ENCODE assay signal across 12 cellular contexts in genomic region chr7:39357648-39358047, GRCh38.
DNase-seq lines count a peak whose midpoint lies in the region; ATAC-seq, FAIRE-seq and TF ChIP-seq lines count a peak whose summit lies in the region.
"Had no signal": no experiment of that assay in that cellular context is flagged by ENCODE, and none has a peak within 500 bp of the region (broad histone marks: within the 10 kb centered on the region; RNA-seq: fewer than 3 reads in every experiment).

No MANE protein-coding gene starts in this region.

- ATAC-seq in HG03469 (IDR thresholded peaks at IDR 0.05; ENCODE audit: unreplicated experiment) = no peak
- no peak for ATAC-seq in GM18502 (IDR thresholded peaks at IDR 0.05; ENCODE audit: poor library complexity, unreplicated experiment)
- ATAC-seq: naive thymus-derived CD4-positive, alpha-beta T cell had no signal

- TF ChIP-seq CTCF in GM12875 (IDR thresholded peaks at IDR 0.05; ENCODE audit: borderline replicate concordance, insufficient read depth, low read depth, low read length) (peak; percentile 43; the same call in 1 of the 2 replicates), SU-DHL-6 (IDR thresholded peaks at IDR 0.05; ENCODE audit: insufficient read depth, low read length, poor library complexity, severe bottlenecking) (peak; percentile 26), keratinocyte (optimal IDR thresholded peaks at IDR 0.05 in 1 of 3, IDR thresholded peaks at IDR 0.05 in 1 of 3, conservative IDR thresholded peaks at IDR 0.05 in 1 of 3; ENCODE audit: extremely low read depth in 1 of 3, insufficient read depth in 2 of 3, low read length in 3 of 3) (peak; percentile 10 to 23 (median 16))

- DNase-seq in COR-L47 (lab: John Stamatoyannopoulos, UW) (peak; percentile 0), keratinocyte (ENCODE audit: low read depth, low spot score) (no peak), SKM-1 (lab: John Stamatoyannopoulos, UW; ENCODE audit: unreplicated experiment) (no peak), hippocampal formation (lab: John Stamatoyannopoulos, UW) (no peak)
- DNase-seq: naive thymus-derived CD4-positive, alpha-beta T cell; NCI-H510A; T-helper 9 cell had no signal

- no peaks in the 10 kb centered on the region for H3K4me1 ChIP-seq in keratinocyte (ENCODE audit: control insufficient read depth, extremely low read depth, insufficient read depth, low read length)

- H3K36me3 ChIP-seq in SU-DHL-6 (ENCODE audit: low read length) (no peaks in the 10 kb centered on the region), keratinocyte (ENCODE audit: control insufficient read depth in 2 of 2, extremely low read depth in 1 of 2, insufficient read depth in 2 of 2, low read length in 2 of 2) (no peaks in the 10 kb centered on the region)

- H3K27me3 ChIP-seq in SU-DHL-6 (ENCODE audit: low read length) (no peaks in the 10 kb centered on the region), keratinocyte (ENCODE audit: control insufficient read depth, extremely low read depth, insufficient read depth, low read length) (peaks cover 4% of the 10 kb centered on the region)

- dilution Hi-C loops in keratinocyte (cut with MboI; ENCODE audit: extremely low pct_ligation_motif_present, low sequenced_read_pairs) = no loop called here

- H3K4me2 ChIP-seq in SU-DHL-6 (ENCODE audit: low read depth, low read length, poor library complexity, severe bottlenecking) (no peak overlapping the region), keratinocyte (ENCODE audit: control insufficient read depth, extremely low read depth, insufficient read depth, low read depth, low read length) (no peak overlapping the region)

- H3K79me2 ChIP-seq in SU-DHL-6 (ENCODE audit: insufficient read depth, low read length) (no peaks in the 10 kb centered on the region), keratinocyte (ENCODE audit: control insufficient read depth, insufficient read depth, low read length) (no peaks in the 10 kb centered on the region)

- H2AFZ ChIP-seq in SU-DHL-6 (ENCODE audit: low read depth, low read length, severe bottlenecking) (no peak overlapping the region), keratinocyte (ENCODE audit: control insufficient read depth, low read length) (no peak overlapping the region)

- H3K27ac ChIP-seq in SU-DHL-6 (ENCODE audit: low read depth, low read length) (no peak overlapping the region), keratinocyte (ENCODE audit: control insufficient read depth, insufficient read depth, low read length) (no peak overlapping the region)

- H4K20me1 ChIP-seq in SU-DHL-6 (ENCODE audit: low read depth, low read length) (no peaks in the 10 kb centered on the region), keratinocyte (ENCODE audit: control insufficient read depth, extremely low read depth, insufficient read depth, low read length) (no peaks in the 10 kb centered on the region)

- H3K9me2 ChIP-seq in SU-DHL-6 (replicated peaks; ENCODE audit: insufficient read depth, low read length) = no peaks in the 10 kb centered on the region

- H3K4me3 ChIP-seq in GM12875 (ENCODE audit: low read depth, low read length) (no peak overlapping the region), SU-DHL-6 (ENCODE audit: insufficient read depth, low read length, poor library complexity, severe bottlenecking) (no peak overlapping the region), keratinocyte (ENCODE audit: control insufficient read depth in 2 of 3, extremely low read depth in 1 of 3, insufficient read depth in 2 of 3, low read depth in 1 of 3, low read length in 3 of 3) (no peak overlapping the region)

- no peak for FAIRE-seq in keratinocyte (lab: Jason Lieb, UNC)
- FAIRE-seq: colon had no signal

- H3K9me1 ChIP-seq in keratinocyte (ENCODE audit: control insufficient read depth, extremely low read depth, insufficient read depth, low read length) = no peaks in the 10 kb centered on the region

- no peaks in the 10 kb centered on the region for H3F3A ChIP-seq in SU-DHL-6 (ENCODE audit: insufficient read depth)

- H3K9ac ChIP-seq in SU-DHL-6 (ENCODE audit: low read length) (no peak overlapping the region), keratinocyte (ENCODE audit: control insufficient read depth, extremely low read depth, insufficient read depth, low read length) (no peak overlapping the region)

- no peaks in the 10 kb centered on the region for H3K9me3 ChIP-seq in SU-DHL-6 (ENCODE audit: insufficient read depth, low read length)
- H3K9me3 ChIP-seq in keratinocyte (ENCODE audit: control insufficient read depth, low read depth, low read length) = no peaks in the 10 kb centered on the region
